In genomic region chrX:152896450-152896849, GRCh38 we compare ENCODE assay signal across 19 cellular contexts. TPM values are rescaled to one million over a fixed set of nuclear protein-coding genes. Genes with fewer than 3 reads are reported as not detected.
DNase-seq lines count a peak whose midpoint lies in the region; ATAC-seq, FAIRE-seq and TF ChIP-seq lines count a peak whose summit lies in the region.
"Had no signal": no experiment of that assay in that cellular context is flagged by ENCODE, and none has a peak within 500 bp of the region (broad histone marks: within the 10 kb centered on the region; RNA-seq: fewer than 3 reads in every experiment).

No MANE protein-coding gene starts in this region.

- no peaks in the 10 kb centered on the region for H3K36me3 ChIP-seq in tibial artery
- H3K36me3 ChIP-seq: cardiac muscle cell, HAP-1 had no signal

- TF ChIP-seq CTCF in natural killer cell (IDR thresholded peaks at IDR 0.05): no peak
- TF ChIP-seq CTCF in foreskin keratinocyte (conservative IDR thresholded peaks at IDR 0.05): no peak
- TF ChIP-seq CTCF in tibial artery (IDR thresholded peaks at IDR 0.05): no peak

- DNase-seq in natural killer cell: no peak
- DNase-seq in natural killer cell treated with Interleukin-12 subunit alpha and Interleukin-12 subunit beta and Interleukin-15 and Interleukin-18, amount 100 ng/mL, for 72 hours (ENCODE audit: low spot score): no peak
- DNase-seq in SW480 (ENCODE audit: low spot score): peak; percentile 40
- no peak for DNase-seq in foreskin keratinocyte
- DNase-seq in urothelium cell line (ENCODE audit: low spot score): peak; percentile 52
- no peak for DNase-seq in tibial artery
- no peak for DNase-seq in NCI-H510A (lab: John Stamatoyannopoulos, UW)
- DNase-seq: activated CD8-positive, alpha-beta T cell treated with anti-CD3 and anti-CD28 coated beads, Interleukin-2, amount 10 ng/mL, durations not matched to agents 7 days and 5 days; activated effector memory CD4-positive, alpha-beta T cell treated with Interleukin-2 at 50 U/mL for 16 hours; DMS79; erythroblast; midbrain; NCI-H446 treated with DMSO at 0.1 percent for 48 hours; OCI-M1; stimulated activated CD4-positive, alpha-beta T cell treated with anti-CD3 and anti-CD28 coated beads, Interleukin-1b, Interleukin-23, amount 100 ng/mL, for 48 hours had no signal

- FAIRE-seq in urothelium cell line (lab: Jason Lieb, UNC): no peak
- FAIRE-seq: GM12892 had no signal

- ATAC-seq in natural killer cell (no peak), foreskin keratinocyte (peak; percentile 18), HG03378 (IDR thresholded peaks at IDR 0.05; ENCODE audit: unreplicated experiment) (no peak)
- ATAC-seq in natural killer cell treated with Interleukin-12 subunit alpha and Interleukin-12 subunit beta and Interleukin-15 and Interleukin-18, amount 100 ng/mL, for 72 hours: no peak
- ATAC-seq: activated CD8-positive, alpha-beta T cell treated with anti-CD3 and anti-CD28 coated beads, Interleukin-2, amount 10 ng/mL, durations not matched to agents 7 days and 5 days had no signal

- H3K27ac Mint-ChIP-seq in natural killer cell: no peak overlapping the region
- H3K27ac Mint-ChIP-seq in natural killer cell treated with Interleukin-12 subunit alpha and Interleukin-12 subunit beta and Interleukin-15 and Interleukin-18, amount 100 ng/mL, for 72 hours: no peak overlapping the region
- H3K27ac Mint-ChIP-seq: activated CD8-positive, alpha-beta T cell treated with anti-CD3 and anti-CD28 coated beads, Interleukin-2, amount 10 ng/mL, durations not matched to agents 7 days and 5 days had no signal

- no peaks in the 10 kb centered on the region for H3K9me3 Mint-ChIP-seq in natural killer cell
- no peaks in the 10 kb centered on the region for H3K9me3 Mint-ChIP-seq in natural killer cell treated with Interleukin-12 subunit alpha and Interleukin-12 subunit beta and Interleukin-15 and Interleukin-18, amount 100 ng/mL, for 72 hours

- intact Hi-C loops in natural killer cell (cut with micrococcal nuclease): no loop called here
- intact Hi-C loops in tibial artery (cut with DNase I; ENCODE audit: low total_unique reads): no loop called here

- H3K27ac ChIP-seq in foreskin keratinocyte: no peak overlapping the region
- H3K27ac ChIP-seq in tibial artery: no peak overlapping the region
- H3K27ac ChIP-seq: cardiac muscle cell had no signal

- H3K4me1 ChIP-seq in foreskin keratinocyte (peaks cover 23% of the 10 kb centered on the region), tibial artery (no peaks in the 10 kb centered on the region)
- H3K4me1 ChIP-seq: HAP-1 had no signal

- no peaks in the 10 kb centered on the region for H3K36me3 Mint-ChIP-seq in natural killer cell
- H3K36me3 Mint-ChIP-seq in natural killer cell treated with Interleukin-12 subunit alpha and Interleukin-12 subunit beta and Interleukin-15 and Interleukin-18, amount 100 ng/mL, for 72 hours: no peaks in the 10 kb centered on the region

- no peaks in the 10 kb centered on the region for H3K27me3 ChIP-seq in foreskin keratinocyte
- H3K27me3 ChIP-seq in tibial artery: no peaks in the 10 kb centered on the region
- H3K27me3 ChIP-seq: cardiac muscle cell had no signal

- H3K4me3 ChIP-seq in tibial artery: no peak overlapping the region
- H3K4me3 ChIP-seq: cardiac muscle cell, HAP-1 had no signal

- peaks cover 9 to 15% of the 10 kb centered on the region in 2 donors for H3K27me3 Mint-ChIP-seq in natural killer cell (ENCODE audit: low read depth in 2 of 2)
- peaks cover 11 to 14% of the 10 kb centered on the region in 2 donors for H3K27me3 Mint-ChIP-seq in natural killer cell treated with Interleukin-12 subunit alpha and Interleukin-12 subunit beta and Interleukin-15 and Interleukin-18, amount 100 ng/mL, for 72 hours

- H3K9me3 ChIP-seq in tibial artery: no peaks in the 10 kb centered on the region
- H3K9me3 ChIP-seq: HAP-1 had no signal

- peak overlapping the region; percentile 62 for H3K4me3 Mint-ChIP-seq in natural killer cell
- no peak overlapping the region for H3K4me3 Mint-ChIP-seq in natural killer cell treated with Interleukin-12 subunit alpha and Interleukin-12 subunit beta and Interleukin-15 and Interleukin-18, amount 100 ng/mL, for 72 hours
- H3K4me3 Mint-ChIP-seq: activated CD8-positive, alpha-beta T cell treated with anti-CD3 and anti-CD28 coated beads, Interleukin-2, amount 10 ng/mL, durations not matched to agents 7 days and 5 days had no signal

- no peaks in the 10 kb centered on the region for H3K4me1 Mint-ChIP-seq in natural killer cell
- H3K4me1 Mint-ChIP-seq in natural killer cell treated with Interleukin-12 subunit alpha and Interleukin-12 subunit beta and Interleukin-15 and Interleukin-18, amount 100 ng/mL, for 72 hours (ENCODE audit: low read depth in 2 of 2): peaks cover 0 to 4% of the 10 kb centered on the region in 2 donors

RNA-seq across cellular contexts. Expression of gene ZNF185, which starts 1.4 kb away (rescaled TPM):
- 10 to 100 TPM in 1 of 3 donors, 1 to 10 TPM in 2; 1.9 to 12.4 (median 6.5) TPM for total RNA-seq in natural killer cell
- total RNA-seq in natural killer cell treated with Interleukin-12 subunit alpha and Interleukin-12 subunit beta and Interleukin-15 and Interleukin-18, amount 100 ng/mL, for 72 hours: 1 to 10 TPM in 1 of 2 donors, under 1 TPM in 1; 0.48 to 1.5 TPM
- total RNA-seq in foreskin keratinocyte: 23.3 and 39.0 TPM in 2 replicates
- 15.3 and 22.7 TPM in 2 replicates for polyA plus RNA-seq in foreskin keratinocyte

Comparison
In these comparisons a context has a peak if more than half of its experiments do, and no peak if none do; other contexts are left out.
1. DNase-seq: peak in SW480 (single experiment) and urothelium cell line (single experiment); none in natural killer cell (single experiment), natural killer cell treated with Interleukin-12 subunit alpha and Interleukin-12 subunit beta and Interleukin-15 and Interleukin-18, amount 100 ng/mL, for 72 hours (single experiment), foreskin keratinocyte (0 of 2), tibial artery (0 of 2) and NCI-H510A (single experiment).